ENCODE assay signal across 14 cellular contexts in genomic region chr7:24827589-24827988, GRCh38.
DNase-seq lines count a peak whose midpoint lies in the region; FAIRE-seq and TF ChIP-seq lines count a peak whose summit lies in the region.
"Had no signal": no experiment of that assay in that cellular context is flagged by ENCODE, and none has a peak within 500 bp of the region (broad histone marks: within the 10 kb centered on the region; RNA-seq: fewer than 3 reads in every experiment).

No MANE protein-coding gene starts in this region.

- H3K9me3 ChIP-seq in osteoblast (ENCODE audit: low read depth, low read length) (no peaks in the 10 kb centered on the region), ascending aorta (no peaks in the 10 kb centered on the region)
- H3K9me3 ChIP-seq: transverse colon had no signal

- TF ChIP-seq CTCF in bronchial epithelial cell (IDR thresholded peaks at IDR 0.05; ENCODE audit: insufficient read depth, low read length, severe bottlenecking) (no peak), osteoblast (IDR thresholded peaks at IDR 0.05; ENCODE audit: extremely low read depth, low read depth, low read length) (no peak), ascending aorta (IDR thresholded peaks at IDR 0.05) (no peak)

- POLR2A ChIA-PET in activated CD4-positive, alpha-beta memory T cell treated with anti-CD3 and anti-CD28 coated beads, Interleukin-2, amount 10 ng/mL, durations not matched to agents 7 days and 5 days (lab: Charles Lee) = interaction anchor here (1.0 to 3.7 kb wide), 8 partner anchors 8 to 153 kb away, joined by 3 to 50 read pairs (median 5); partner anchors contain the start of gene OSBPL3
- POLR2A ChIA-PET in activated CD4-positive, alpha-beta memory T cell treated with anti-CD3 and anti-CD28 coated beads for 36 hours (lab: Charles Lee) = interaction anchor here (1.0 to 2.3 kb wide), 4 partner anchors 8 to 154 kb away, joined by 3 to 7 read pairs (median 5); partner anchors contain the start of gene OSBPL3

- no peak overlapping the region for H2AFZ ChIP-seq in osteoblast (ENCODE audit: low read length)
- H2AFZ ChIP-seq: parathyroid adenoma had no signal

- peaks cover 9% of the 10 kb centered on the region for H3K36me3 ChIP-seq in bronchial epithelial cell (ENCODE audit: control insufficient read depth, insufficient read depth, low read length)
- H3K36me3 ChIP-seq in osteoblast (ENCODE audit: insufficient read depth, low read length) = peaks cover 9% of the 10 kb centered on the region
- H3K36me3 ChIP-seq in ascending aorta = no peaks in the 10 kb centered on the region
- H3K36me3 ChIP-seq: transverse colon had no signal

- H3K27ac ChIP-seq in osteoblast (ENCODE audit: low read depth, low read length) (peak overlapping the region; percentile 50), ascending aorta (no peak overlapping the region)
- H3K27ac ChIP-seq: KMS-11, parathyroid adenoma had no signal

- no peaks in the 10 kb centered on the region for H3K27me3 ChIP-seq in bronchial epithelial cell (ENCODE audit: control insufficient read depth, insufficient read depth, low read length)
- no peaks in the 10 kb centered on the region for H3K27me3 ChIP-seq in osteoblast (ENCODE audit: insufficient read depth, low read length)
- H3K27me3 ChIP-seq in ascending aorta = no peaks in the 10 kb centered on the region
- H3K27me3 ChIP-seq: transverse colon had no signal

- no peak overlapping the region for H3K4me3 ChIP-seq in bronchial epithelial cell (ENCODE audit: low read depth, low read length)
- no peak overlapping the region for H3K4me3 ChIP-seq in osteoblast (ENCODE audit: insufficient read depth, low read length)
- H3K4me3 ChIP-seq in ascending aorta = no peak overlapping the region
- H3K4me3 ChIP-seq: transverse colon had no signal

- FAIRE-seq in bronchial epithelial cell (lab: Jason Lieb, UNC) = no peak

- peaks cover 79% of the 10 kb centered on the region for H3K4me1 Mint-ChIP-seq in activated CD4-positive, alpha-beta memory T cell treated with anti-CD3 and anti-CD28 coated beads, Interleukin-2, amount 10 ng/mL, durations not matched to agents 7 days and 5 days
- peaks cover 62% of the 10 kb centered on the region for H3K4me1 Mint-ChIP-seq in activated CD4-positive, alpha-beta memory T cell treated with anti-CD3 and anti-CD28 coated beads for 36 hours (ENCODE audit: low read depth)

- DNase-seq in activated CD4-positive, alpha-beta memory T cell treated with anti-CD3 and anti-CD28 coated beads, Interleukin-2, amount 10 ng/mL, durations not matched to agents 7 days and 5 days = no peak
- no peak for DNase-seq in activated CD4-positive, alpha-beta memory T cell treated with anti-CD3 and anti-CD28 coated beads for 36 hours
- DNase-seq in LHCN-M2 (ENCODE audit: low read depth) (peak; percentile 48), bronchial epithelial cell (ENCODE audit: low read depth) (peak; percentile 52), osteoblast (ENCODE audit: insufficient read length, low spot score, missing footprints) (no peak), mucosa of gallbladder (ENCODE audit: low spot score) (no peak), ascending aorta (ENCODE audit: low spot score in 2 of 2) (no peak), H4 (ENCODE audit: low spot score) (no peak)
- DNase-seq: central memory CD4-positive, alpha-beta T cell; DMS53; SW 1271; transverse colon had no signal

- peak overlapping the region; percentile 7 for H3K4me2 ChIP-seq in osteoblast (ENCODE audit: insufficient read depth, low read length)
- H3K4me2 ChIP-seq: KMS-11 had no signal

- H3K79me2 ChIP-seq in osteoblast (ENCODE audit: insufficient read depth, low read length) = no peaks in the 10 kb centered on the region
- H3K79me2 ChIP-seq: parathyroid adenoma had no signal

- no peaks in the 10 kb centered on the region for H3K27me3 Mint-ChIP-seq in activated CD4-positive, alpha-beta memory T cell treated with anti-CD3 and anti-CD28 coated beads, Interleukin-2, amount 10 ng/mL, durations not matched to agents 7 days and 5 days
- H3K27me3 Mint-ChIP-seq in activated CD4-positive, alpha-beta memory T cell treated with anti-CD3 and anti-CD28 coated beads for 36 hours = no peaks in the 10 kb centered on the region

- H3K4me1 ChIP-seq in osteoblast (ENCODE audit: insufficient read depth, low read length) (peaks cover 65% of the 10 kb centered on the region), ascending aorta (no peaks in the 10 kb centered on the region)
- H3K4me1 ChIP-seq: parathyroid adenoma had no signal

- no peaks in the 10 kb centered on the region for H3K9me3 Mint-ChIP-seq in activated CD4-positive, alpha-beta memory T cell treated with anti-CD3 and anti-CD28 coated beads, Interleukin-2, amount 10 ng/mL, durations not matched to agents 7 days and 5 days
- H3K9me3 Mint-ChIP-seq in activated CD4-positive, alpha-beta memory T cell treated with anti-CD3 and anti-CD28 coated beads for 36 hours = no peaks in the 10 kb centered on the region

- intact Hi-C loops in activated CD4-positive, alpha-beta memory T cell treated with anti-CD3 and anti-CD28 coated beads for 36 hours (cut with micrococcal nuclease) = loop anchor here (10.0 kb wide), 1 partner anchor 253 kb away; the partner anchor contains the start of gene PALS2
- intact Hi-C loops in ascending aorta (cut with DNase I) = no loop called here

- peak overlapping the region; percentile 87 for H3K27ac Mint-ChIP-seq in activated CD4-positive, alpha-beta memory T cell treated with anti-CD3 and anti-CD28 coated beads, Interleukin-2, amount 10 ng/mL, durations not matched to agents 7 days and 5 days
- H3K27ac Mint-ChIP-seq in activated CD4-positive, alpha-beta memory T cell treated with anti-CD3 and anti-CD28 coated beads for 36 hours = no peak overlapping the region

- H4K20me1 ChIP-seq in osteoblast (ENCODE audit: insufficient read depth, low read length) = no peaks in the 10 kb centered on the region

- no peak overlapping the region for H3K4me3 Mint-ChIP-seq in activated CD4-positive, alpha-beta memory T cell treated with anti-CD3 and anti-CD28 coated beads, Interleukin-2, amount 10 ng/mL, durations not matched to agents 7 days and 5 days
- no peak overlapping the region for H3K4me3 Mint-ChIP-seq in activated CD4-positive, alpha-beta memory T cell treated with anti-CD3 and anti-CD28 coated beads for 36 hours

- CTCF ChIA-PET in activated CD4-positive, alpha-beta memory T cell treated with anti-CD3 and anti-CD28 coated beads, Interleukin-2, amount 10 ng/mL, durations not matched to agents 7 days and 5 days (lab: Charles Lee) = interaction anchor here (0.7 to 2.8 kb wide), 6 partner anchors 9 to 270 kb away, joined by 3 to 10 read pairs (median 4); partner anchors contain the start of gene OSBPL3
- CTCF ChIA-PET in activated CD4-positive, alpha-beta memory T cell treated with anti-CD3 and anti-CD28 coated beads for 36 hours (lab: Charles Lee) = interaction anchor here (0.6 to 3.1 kb wide), 6 partner anchors 13 to 298 kb away, joined by 3 to 15 read pairs (median 6); no protein-coding TSS in a partner anchor

- peaks cover 87% of the 10 kb centered on the region for H3K36me3 Mint-ChIP-seq in activated CD4-positive, alpha-beta memory T cell treated with anti-CD3 and anti-CD28 coated beads, Interleukin-2, amount 10 ng/mL, durations not matched to agents 7 days and 5 days (ENCODE audit: low read depth)
- H3K36me3 Mint-ChIP-seq in activated CD4-positive, alpha-beta memory T cell treated with anti-CD3 and anti-CD28 coated beads for 36 hours = peaks cover 66% of the 10 kb centered on the region

Comparison
In these comparisons a context has a peak if more than half of its experiments do, and no peak if none do; other contexts are left out.
1. DNase-seq: peak in LHCN-M2 (single experiment) and bronchial epithelial cell (single experiment); none in activated CD4-positive, alpha-beta memory T cell treated with anti-CD3 and anti-CD28 coated beads, Interleukin-2, amount 10 ng/mL, durations not matched to agents 7 days and 5 days (single experiment), activated CD4-positive, alpha-beta memory T cell treated with anti-CD3 and anti-CD28 coated beads for 36 hours (single experiment), osteoblast (single experiment), mucosa of gallbladder (single experiment), ascending aorta (0 of 2) and H4 (single experiment).